In the genomic region with DNA sequence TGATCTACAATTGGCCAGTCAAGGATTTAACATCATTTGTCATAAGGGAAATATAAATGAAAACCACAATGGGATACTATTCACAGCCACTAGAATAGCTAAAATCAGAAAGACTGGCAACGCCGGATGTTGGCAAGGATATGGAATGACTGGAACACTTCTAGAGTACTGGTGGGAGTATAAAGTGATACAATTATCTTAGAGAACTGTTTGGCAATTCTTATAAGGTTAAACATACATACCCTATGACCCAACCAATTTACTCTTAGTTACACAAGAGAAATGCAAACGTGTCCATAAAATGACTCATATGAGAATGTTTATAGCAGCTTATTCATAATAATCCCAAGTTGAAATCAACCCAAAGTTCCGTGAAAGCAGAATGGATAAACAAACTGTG, we compare ENCODE assay signal across 14 cellular contexts. TPM values are rescaled to one million over a fixed set of nuclear protein-coding genes. Genes with fewer than 3 reads are reported as not detected.
DNase-seq lines count a peak whose midpoint lies in the region; ATAC-seq and TF ChIP-seq lines count a peak whose summit lies in the region.
"Had no signal": no experiment of that assay in that cellular context is flagged by ENCODE, and none has a peak within 500 bp of the region (broad histone marks: within the 10 kb centered on the region; RNA-seq: fewer than 3 reads in every experiment).

No MANE protein-coding gene starts in this region.

- no peak for TF ChIP-seq CTCF in fibroblast of mammary gland (conservative IDR thresholded peaks at IDR 0.05; ENCODE audit: control insufficient read depth, insufficient read depth, low read depth, low read length)

- ATAC-seq in GM18868 (IDR thresholded peaks at IDR 0.05; ENCODE audit: unreplicated experiment): no peak
- ATAC-seq: Panc1 had no signal

- H3K9me3 ChIP-seq in MG63: peaks cover 29% of the 10 kb centered on the region
- H3K9me3 ChIP-seq: HAP-1 had no signal

- no peaks in the 10 kb centered on the region for H3K36me3 ChIP-seq in MG63
- H3K36me3 ChIP-seq: HAP-1 had no signal

- H3K4me3 ChIP-seq in MG63: no peak overlapping the region
- no peak overlapping the region for H3K4me3 ChIP-seq in fibroblast of mammary gland (ENCODE audit: control insufficient read depth, low read depth, low read length)
- H3K4me3 ChIP-seq: HAP-1 had no signal

- peak; percentile 82 for DNase-seq in MG63
- DNase-seq in amniotic epithelial cell (ENCODE audit: low read depth): peak; percentile 2
- DNase-seq in fibroblast of mammary gland (ENCODE audit: low read depth): peak; percentile 36
- DNase-seq in NCI-H1048 (lab: John Stamatoyannopoulos, UW): no peak
- no peak for DNase-seq in NCI-H2107 (lab: John Stamatoyannopoulos, UW)
- no peak for DNase-seq in DMS153 (lab: John Stamatoyannopoulos, UW)
- DNase-seq: DMS53, NCI-H1436, NCI-H2029 treated with DMSO at 0.1 percent for 48 hours, NCI-H524 had no signal

- H3K27me3 ChIP-seq in MG63: peaks cover 19% of the 10 kb centered on the region

RNA-seq across cellular contexts. Expression of gene MAPK4, which starts 35.0 kb away (rescaled TPM):
- not detected in 2 replicates for total RNA-seq in MG63 (2014; rRNA removed; shearing (Covaris generic); ENCODE audit: low replicate concordance)
- total RNA-seq: LHCN-M2 had no signal

Comparison
In these comparisons a context has a peak if more than half of its experiments do, and no peak if none do; other contexts are left out.
1. DNase-seq: peak in MG63 (single experiment), amniotic epithelial cell (single experiment) and fibroblast of mammary gland (single experiment); none in NCI-H1048 (single experiment), NCI-H2107 (single experiment) and DMS153 (single experiment).